Comparison of ENCODE assay signal across 14 cellular contexts in genomic region chr3:114411292-114411691, GRCh38.
DNase-seq lines count a peak whose midpoint lies in the region; ATAC-seq, FAIRE-seq and TF ChIP-seq lines count a peak whose summit lies in the region.
"Had no signal": no experiment of that assay in that cellular context is flagged by ENCODE, and none has a peak within 500 bp of the region (broad histone marks: within the 10 kb centered on the region; RNA-seq: fewer than 3 reads in every experiment).

No MANE protein-coding gene starts in this region.

- intact Hi-C loops in psoas muscle (cut with DNase I) (no loop called here), Caco-2 (cut with micrococcal nuclease; ENCODE audit: unreplicated experiment) (no loop called here)

- peaks cover 9% of the 10 kb centered on the region for H3K4me1 Mint-ChIP-seq in Caco-2 (ENCODE audit: low read depth, unreplicated experiment)
- H3K4me1 Mint-ChIP-seq: immature natural killer cell had no signal

- CTCF ChIA-PET in Caco-2 (lab: Charles Lee) = no interaction called here

- no peak for ATAC-seq in psoas muscle
- no peak for ATAC-seq in HG02588 (IDR thresholded peaks at IDR 0.05; ENCODE audit: unreplicated experiment)
- ATAC-seq: K562 had no signal

- H3K27me3 ChIP-seq in fibroblast of lung (ENCODE audit: control insufficient read depth, insufficient read depth, low read length) (no peaks in the 10 kb centered on the region), psoas muscle (ENCODE audit: insufficient read depth in 3 of 3, low read length in 2 of 3) (no peaks in the 10 kb centered on the region), Caco-2 (replicated peaks; ENCODE audit: control insufficient read depth, insufficient read depth, low read length) (no peaks in the 10 kb centered on the region)

- peak overlapping the region; percentile 12 for H2AFZ ChIP-seq in fibroblast of lung (ENCODE audit: low read length)

- H3K4me3 Mint-ChIP-seq in Caco-2 (ENCODE audit: unreplicated experiment) = no peak overlapping the region
- H3K4me3 Mint-ChIP-seq: immature natural killer cell had no signal

- FAIRE-seq in D721Med (lab: Jason Lieb, UNC) = no peak
- FAIRE-seq: GM12878, K562 had no signal

- no peak overlapping the region for H3K9ac ChIP-seq in SK-N-MC (ENCODE audit: insufficient read length)
- no peak overlapping the region for H3K9ac ChIP-seq in fibroblast of lung (ENCODE audit: insufficient read depth, low read length)

- no peaks in the 10 kb centered on the region for H3K36me3 ChIP-seq in SK-N-MC (ENCODE audit: insufficient read depth, low read length)
- no peaks in the 10 kb centered on the region for H3K36me3 ChIP-seq in fibroblast of lung (ENCODE audit: control insufficient read depth, insufficient read depth, low read length)
- H3K36me3 ChIP-seq in psoas muscle (ENCODE audit: insufficient read depth in 1 of 2, low read depth in 1 of 2) = no peaks in the 10 kb centered on the region
- H3K36me3 ChIP-seq in Caco-2 (ENCODE audit: control insufficient read depth, insufficient read depth, low read length) = no peaks in the 10 kb centered on the region
- H3K36me3 ChIP-seq: WERI-Rb-1 had no signal

- DNase-seq in Daoy (ENCODE audit: low read depth) (peak; percentile 27), SK-N-MC (ENCODE audit: low read depth, low spot score) (peak; percentile 71), fibroblast of lung (ENCODE audit: low read depth in 2 of 2) (peak; percentile 44 to 82), psoas muscle (no peak), Caco-2 (no peak), D721Med (ENCODE audit: insufficient read length, low spot score) (no peak), nucleus accumbens (lab: John Stamatoyannopoulos, UW) (no peak)
- DNase-seq: effector CD8-positive, alpha-beta T cell; immature natural killer cell; RPMI8226; WERI-Rb-1 had no signal

- TF ChIP-seq CTCF in fibroblast of lung (conservative IDR thresholded peaks at IDR 0.05 in 1 of 2, IDR thresholded peaks at IDR 0.05 in 1 of 2; ENCODE audit: low read depth in 1 of 2, low read length in 2 of 2) = no peak
- no peak for TF ChIP-seq CTCF in psoas muscle (IDR thresholded peaks at IDR 0.05)
- TF ChIP-seq CTCF in Caco-2 (IDR thresholded peaks at IDR 0.05; ENCODE audit: insufficient read depth in 1 of 2, low read depth in 1 of 2, low read length in 1 of 2, severe bottlenecking in 1 of 2, unreplicated experiment in 1 of 2) = no peak
- TF ChIP-seq CTCF in D721Med (IDR thresholded peaks at IDR 0.05; ENCODE audit: insufficient read depth, missing control alignments) = no peak

- H3K4me1 ChIP-seq in fibroblast of lung (ENCODE audit: control insufficient read depth, extremely low read depth, insufficient read depth, low read length) (peaks cover 32% of the 10 kb centered on the region), psoas muscle (peaks cover 88% of the 10 kb centered on the region), Caco-2 (peaks cover 6% of the 10 kb centered on the region; the same call in 1 of the 2 replicates)

- H3K79me2 ChIP-seq in fibroblast of lung (ENCODE audit: control insufficient read depth, insufficient read depth, low read length) = no peaks in the 10 kb centered on the region

- 53 to 63% (median 57%) methylated on average over 3 of the region's 3 CpGs for WGBS in psoas muscle, 3 donors

- no peaks in the 10 kb centered on the region for H3K27me3 Mint-ChIP-seq in Caco-2 (ENCODE audit: insufficient read depth, unreplicated experiment)

- H3K27ac Mint-ChIP-seq in Caco-2 (ENCODE audit: unreplicated experiment) = no peak overlapping the region

- no peaks in the 10 kb centered on the region for H4K20me1 ChIP-seq in fibroblast of lung (ENCODE audit: control insufficient read depth, extremely low read depth, insufficient read depth, low read length)

- H3K4me3 ChIP-seq in SK-N-MC (peak overlapping the region; percentile 58), fibroblast of lung (replicated peaks in 1 of 4; ENCODE audit: control extremely low read depth in 1 of 4, insufficient read depth in 1 of 4, low read depth in 3 of 4, low read length in 4 of 4) (no peak overlapping the region), psoas muscle (no peak overlapping the region), Caco-2 (ENCODE audit: low read depth, low read length) (no peak overlapping the region)
- H3K4me3 ChIP-seq: GM12878, K562 had no signal

- BruUV-seq in Caco-2 (replicated peaks; lab: Mats Ljungman, UMichigan) = no TSS peak

- no peaks in the 10 kb centered on the region for H3K36me3 Mint-ChIP-seq in Caco-2 (ENCODE audit: insufficient read depth, unreplicated experiment)

- peak overlapping the region; percentile 55 for H3K4me2 ChIP-seq in fibroblast of lung (ENCODE audit: extremely low read depth, insufficient read depth, low read length)

- no peaks in the 10 kb centered on the region for H3K9me3 Mint-ChIP-seq in Caco-2 (ENCODE audit: unreplicated experiment)
- H3K9me3 Mint-ChIP-seq: immature natural killer cell had no signal

- POLR2A ChIA-PET in Caco-2 (lab: Charles Lee) = interaction anchor here (0.7 kb wide), 1 partner anchor 76 kb away, joined by 3 read pairs; no protein-coding TSS in a partner anchor

- peak overlapping the region; percentile 74; the same call in 1 of the 2 replicates for H3K27ac ChIP-seq in SK-N-MC
- peak overlapping the region; percentile 59 for H3K27ac ChIP-seq in fibroblast of lung (ENCODE audit: insufficient read depth, low read length)
- H3K27ac ChIP-seq in psoas muscle = peak overlapping the region; percentile 31
- H3K27ac ChIP-seq: WERI-Rb-1 had no signal

- H3K9me3 ChIP-seq in SK-N-MC (ENCODE audit: low read depth, low read length) = no peaks in the 10 kb centered on the region
- no peaks in the 10 kb centered on the region for H3K9me3 ChIP-seq in fibroblast of lung (ENCODE audit: control insufficient read depth, insufficient read depth, low read depth, low read length)
- H3K9me3 ChIP-seq in psoas muscle = no peaks in the 10 kb centered on the region
- H3K9me3 ChIP-seq in Caco-2 = no peaks in the 10 kb centered on the region

Comparison
In these comparisons a context has a peak if more than half of its experiments do, and no peak if none do; other contexts are left out.
1. DNase-seq: peak in Daoy (single experiment), SK-N-MC (single experiment) and fibroblast of lung (2 of 2); none in psoas muscle (0 of 2), Caco-2 (0 of 2), D721Med (single experiment) and nucleus accumbens (0 of 56).
2. Peak in every context shown above with its lines, with median percentiles within 50 percentile points of each other: H3K27ac ChIP-seq.